3 cellular contexts compared by ENCODE assay signal in the genomic region with DNA sequence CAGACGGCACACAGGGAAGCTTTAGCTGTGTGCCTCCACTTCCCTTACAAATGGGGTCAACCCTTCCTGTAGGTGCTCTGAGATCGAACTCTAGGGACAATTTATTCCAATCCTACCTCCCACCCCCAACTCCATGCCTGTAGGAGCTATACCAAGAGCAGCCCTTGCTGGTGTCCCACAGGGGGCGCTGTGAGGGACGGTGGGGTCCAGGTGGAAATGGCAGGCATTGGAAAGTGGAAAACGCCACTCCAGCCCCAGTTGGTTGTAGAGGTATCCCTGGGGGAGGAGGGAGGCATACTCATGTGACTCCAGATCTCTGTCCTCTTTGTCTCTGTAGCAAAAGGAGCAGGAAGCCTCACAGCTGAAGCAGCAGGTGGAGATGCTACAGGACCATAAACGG.
TF ChIP-seq lines count a peak whose summit lies in the region.

No MANE protein-coding gene starts in this region.

TF ChIP-seq in SK-N-SH, 30 proteins besides CTCF, POLR2A, EP300 and RAD21 (continued from another document and continues in another):
- TF ChIP-seq, protein P1, sequence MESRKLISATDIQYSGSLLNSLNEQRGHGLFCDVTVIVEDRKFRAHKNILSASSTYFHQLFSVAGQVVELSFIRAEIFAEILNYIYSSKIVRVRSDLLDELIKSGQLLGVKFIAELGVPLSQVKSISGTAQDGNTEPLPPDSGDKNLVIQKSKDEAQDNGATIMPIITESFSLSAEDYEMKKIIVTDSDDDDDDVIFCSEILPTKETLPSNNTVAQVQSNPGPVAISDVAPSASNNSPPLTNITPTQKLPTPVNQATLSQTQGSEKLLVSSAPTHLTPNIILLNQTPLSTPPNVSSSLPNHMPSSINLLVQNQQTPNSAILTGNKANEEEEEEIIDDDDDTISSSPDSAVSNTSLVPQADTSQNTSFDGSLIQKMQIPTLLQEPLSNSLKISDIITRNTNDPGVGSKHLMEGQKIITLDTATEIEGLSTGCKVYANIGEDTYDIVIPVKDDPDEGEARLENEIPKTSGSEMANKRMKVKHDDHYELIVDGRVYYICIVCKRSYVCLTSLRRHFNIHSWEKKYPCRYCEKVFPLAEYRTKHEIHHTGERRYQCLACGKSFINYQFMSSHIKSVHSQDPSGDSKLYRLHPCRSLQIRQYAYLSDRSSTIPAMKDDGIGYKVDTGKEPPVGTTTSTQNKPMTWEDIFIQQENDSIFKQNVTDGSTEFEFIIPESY (IDR thresholded peaks at IDR 0.05; ENCODE audit: borderline replicate concordance, low read depth) = no peak
- no peak for TF ChIP-seq NRF1 (IDR thresholded peaks at IDR 0.05; ENCODE audit: low read depth, low read length)
- TF ChIP-seq, protein P2, sequence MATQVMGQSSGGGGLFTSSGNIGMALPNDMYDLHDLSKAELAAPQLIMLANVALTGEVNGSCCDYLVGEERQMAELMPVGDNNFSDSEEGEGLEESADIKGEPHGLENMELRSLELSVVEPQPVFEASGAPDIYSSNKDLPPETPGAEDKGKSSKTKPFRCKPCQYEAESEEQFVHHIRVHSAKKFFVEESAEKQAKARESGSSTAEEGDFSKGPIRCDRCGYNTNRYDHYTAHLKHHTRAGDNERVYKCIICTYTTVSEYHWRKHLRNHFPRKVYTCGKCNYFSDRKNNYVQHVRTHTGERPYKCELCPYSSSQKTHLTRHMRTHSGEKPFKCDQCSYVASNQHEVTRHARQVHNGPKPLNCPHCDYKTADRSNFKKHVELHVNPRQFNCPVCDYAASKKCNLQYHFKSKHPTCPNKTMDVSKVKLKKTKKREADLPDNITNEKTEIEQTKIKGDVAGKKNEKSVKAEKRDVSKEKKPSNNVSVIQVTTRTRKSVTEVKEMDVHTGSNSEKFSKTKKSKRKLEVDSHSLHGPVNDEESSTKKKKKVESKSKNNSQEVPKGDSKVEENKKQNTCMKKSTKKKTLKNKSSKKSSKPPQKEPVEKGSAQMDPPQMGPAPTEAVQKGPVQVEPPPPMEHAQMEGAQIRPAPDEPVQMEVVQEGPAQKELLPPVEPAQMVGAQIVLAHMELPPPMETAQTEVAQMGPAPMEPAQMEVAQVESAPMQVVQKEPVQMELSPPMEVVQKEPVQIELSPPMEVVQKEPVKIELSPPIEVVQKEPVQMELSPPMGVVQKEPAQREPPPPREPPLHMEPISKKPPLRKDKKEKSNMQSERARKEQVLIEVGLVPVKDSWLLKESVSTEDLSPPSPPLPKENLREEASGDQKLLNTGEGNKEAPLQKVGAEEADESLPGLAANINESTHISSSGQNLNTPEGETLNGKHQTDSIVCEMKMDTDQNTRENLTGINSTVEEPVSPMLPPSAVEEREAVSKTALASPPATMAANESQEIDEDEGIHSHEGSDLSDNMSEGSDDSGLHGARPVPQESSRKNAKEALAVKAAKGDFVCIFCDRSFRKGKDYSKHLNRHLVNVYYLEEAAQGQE (IDR thresholded peaks at IDR 0.05; ENCODE audit: low read depth, low read length) = no peak
- no peak for TF ChIP-seq FOSL2 (IDR thresholded peaks at IDR 0.05; ENCODE audit: borderline replicate concordance, low read depth)
- TF ChIP-seq CHD2 (IDR thresholded peaks at IDR 0.05; ENCODE audit: low read length, partially characterized antibody) = no peak
- TF ChIP-seq MEF2A (IDR thresholded peaks at IDR 0.05; ENCODE audit: borderline replicate concordance, low read depth) = no peak
- TF ChIP-seq TCF12 (IDR thresholded peaks at IDR 0.05) = no peak
- TF ChIP-seq, protein P3, sequence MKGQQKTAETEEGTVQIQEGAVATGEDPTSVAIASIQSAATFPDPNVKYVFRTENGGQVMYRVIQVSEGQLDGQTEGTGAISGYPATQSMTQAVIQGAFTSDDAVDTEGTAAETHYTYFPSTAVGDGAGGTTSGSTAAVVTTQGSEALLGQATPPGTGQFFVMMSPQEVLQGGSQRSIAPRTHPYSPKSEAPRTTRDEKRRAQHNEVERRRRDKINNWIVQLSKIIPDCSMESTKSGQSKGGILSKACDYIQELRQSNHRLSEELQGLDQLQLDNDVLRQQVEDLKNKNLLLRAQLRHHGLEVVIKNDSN (IDR thresholded peaks at IDR 0.05; ENCODE audit: borderline replicate concordance, low read depth) = no peak
- TF ChIP-seq, protein P4, sequence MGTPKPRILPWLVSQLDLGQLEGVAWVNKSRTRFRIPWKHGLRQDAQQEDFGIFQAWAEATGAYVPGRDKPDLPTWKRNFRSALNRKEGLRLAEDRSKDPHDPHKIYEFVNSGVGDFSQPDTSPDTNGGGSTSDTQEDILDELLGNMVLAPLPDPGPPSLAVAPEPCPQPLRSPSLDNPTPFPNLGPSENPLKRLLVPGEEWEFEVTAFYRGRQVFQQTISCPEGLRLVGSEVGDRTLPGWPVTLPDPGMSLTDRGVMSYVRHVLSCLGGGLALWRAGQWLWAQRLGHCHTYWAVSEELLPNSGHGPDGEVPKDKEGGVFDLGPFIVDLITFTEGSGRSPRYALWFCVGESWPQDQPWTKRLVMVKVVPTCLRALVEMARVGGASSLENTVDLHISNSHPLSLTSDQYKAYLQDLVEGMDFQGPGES (IDR thresholded peaks at IDR 0.05; ENCODE audit: low read depth, low read length) = no peak

TF ChIP-seq in SK-N-SH treated with all-trans-retinoic acid at 6 μM for 48 hours, 23 proteins besides CTCF, POLR2A, EP300 and RAD21 (continued from another document):
- TF ChIP-seq, protein P5, sequence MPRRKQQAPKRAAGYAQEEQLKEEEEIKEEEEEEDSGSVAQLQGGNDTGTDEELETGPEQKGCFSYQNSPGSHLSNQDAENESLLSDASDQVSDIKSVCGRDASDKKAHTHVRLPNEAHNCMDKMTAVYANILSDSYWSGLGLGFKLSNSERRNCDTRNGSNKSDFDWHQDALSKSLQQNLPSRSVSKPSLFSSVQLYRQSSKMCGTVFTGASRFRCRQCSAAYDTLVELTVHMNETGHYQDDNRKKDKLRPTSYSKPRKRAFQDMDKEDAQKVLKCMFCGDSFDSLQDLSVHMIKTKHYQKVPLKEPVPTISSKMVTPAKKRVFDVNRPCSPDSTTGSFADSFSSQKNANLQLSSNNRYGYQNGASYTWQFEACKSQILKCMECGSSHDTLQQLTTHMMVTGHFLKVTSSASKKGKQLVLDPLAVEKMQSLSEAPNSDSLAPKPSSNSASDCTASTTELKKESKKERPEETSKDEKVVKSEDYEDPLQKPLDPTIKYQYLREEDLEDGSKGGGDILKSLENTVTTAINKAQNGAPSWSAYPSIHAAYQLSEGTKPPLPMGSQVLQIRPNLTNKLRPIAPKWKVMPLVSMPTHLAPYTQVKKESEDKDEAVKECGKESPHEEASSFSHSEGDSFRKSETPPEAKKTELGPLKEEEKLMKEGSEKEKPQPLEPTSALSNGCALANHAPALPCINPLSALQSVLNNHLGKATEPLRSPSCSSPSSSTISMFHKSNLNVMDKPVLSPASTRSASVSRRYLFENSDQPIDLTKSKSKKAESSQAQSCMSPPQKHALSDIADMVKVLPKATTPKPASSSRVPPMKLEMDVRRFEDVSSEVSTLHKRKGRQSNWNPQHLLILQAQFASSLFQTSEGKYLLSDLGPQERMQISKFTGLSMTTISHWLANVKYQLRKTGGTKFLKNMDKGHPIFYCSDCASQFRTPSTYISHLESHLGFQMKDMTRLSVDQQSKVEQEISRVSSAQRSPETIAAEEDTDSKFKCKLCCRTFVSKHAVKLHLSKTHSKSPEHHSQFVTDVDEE (CRISPR knock-in tag; IDR thresholded peaks at IDR 0.05) = no peak
- TF ChIP-seq ZFP3 (CRISPR knock-in tag; IDR thresholded peaks at IDR 0.05) (no peak), ZC3H10 (CRISPR knock-in tag; IDR thresholded peaks at IDR 0.05) (no peak), TCF4 (CRISPR knock-in tag; IDR thresholded peaks at IDR 0.05; ENCODE audit: borderline replicate concordance) (no peak), ZNF70 (CRISPR knock-in tag; IDR thresholded peaks at IDR 0.05) (no peak)
- TF ChIP-seq, protein P6, sequence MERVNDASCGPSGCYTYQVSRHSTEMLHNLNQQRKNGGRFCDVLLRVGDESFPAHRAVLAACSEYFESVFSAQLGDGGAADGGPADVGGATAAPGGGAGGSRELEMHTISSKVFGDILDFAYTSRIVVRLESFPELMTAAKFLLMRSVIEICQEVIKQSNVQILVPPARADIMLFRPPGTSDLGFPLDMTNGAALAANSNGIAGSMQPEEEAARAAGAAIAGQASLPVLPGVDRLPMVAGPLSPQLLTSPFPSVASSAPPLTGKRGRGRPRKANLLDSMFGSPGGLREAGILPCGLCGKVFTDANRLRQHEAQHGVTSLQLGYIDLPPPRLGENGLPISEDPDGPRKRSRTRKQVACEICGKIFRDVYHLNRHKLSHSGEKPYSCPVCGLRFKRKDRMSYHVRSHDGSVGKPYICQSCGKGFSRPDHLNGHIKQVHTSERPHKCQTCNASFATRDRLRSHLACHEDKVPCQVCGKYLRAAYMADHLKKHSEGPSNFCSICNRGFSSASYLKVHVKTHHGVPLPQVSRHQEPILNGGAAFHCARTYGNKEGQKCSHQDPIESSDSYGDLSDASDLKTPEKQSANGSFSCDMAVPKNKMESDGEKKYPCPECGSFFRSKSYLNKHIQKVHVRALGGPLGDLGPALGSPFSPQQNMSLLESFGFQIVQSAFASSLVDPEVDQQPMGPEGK (CRISPR knock-in tag; IDR thresholded peaks at IDR 0.05; ENCODE audit: borderline replicate concordance) = no peak

TF ChIP-seq in HCT116, 20 proteins besides CTCF, POLR2A, EP300 and RAD21 (continued from another document):
- TF ChIP-seq ZNF274 (IDR thresholded peaks at IDR 0.05; ENCODE audit: low read depth, low read length) (no peak), SIN3A (IDR thresholded peaks at IDR 0.05; ENCODE audit: low read depth) (no peak), TCF7L2 (IDR thresholded peaks at IDR 0.05; ENCODE audit: borderline replicate concordance, extremely low read depth, insufficient read depth, insufficient read length) (no peak)
- TF ChIP-seq, protein P1 (IDR thresholded peaks at IDR 0.05; ENCODE audit: extremely low read depth, insufficient replicate concordance, low read length) = no peak
- TF ChIP-seq, protein P2 (IDR thresholded peaks at IDR 0.05; ENCODE audit: low read depth) = no peak
